8 cellular contexts compared by ENCODE assay signal in the genomic region with DNA sequence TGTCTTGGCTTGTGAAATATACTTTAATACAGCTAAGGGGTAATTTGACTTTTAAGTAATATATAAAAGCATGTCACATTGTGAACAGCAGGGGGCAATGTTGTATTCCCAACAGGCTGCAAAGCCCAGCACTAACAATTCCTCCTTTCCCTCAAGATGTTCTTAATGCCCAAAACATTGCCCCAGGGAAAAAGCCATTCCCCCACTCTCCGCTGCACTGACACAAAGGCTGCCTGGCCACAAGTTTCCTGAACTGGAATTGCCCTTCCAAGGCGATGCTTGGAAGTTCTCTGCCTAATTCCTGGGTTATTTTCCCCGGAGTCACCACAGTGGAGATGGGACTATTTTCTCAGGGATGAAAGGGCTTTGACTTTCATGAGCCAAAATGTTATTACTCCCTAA. TPM values are rescaled to one million over a fixed set of nuclear protein-coding genes. Genes with fewer than 3 reads are reported as not detected.
DNase-seq lines count a peak whose midpoint lies in the region; ATAC-seq and TF ChIP-seq lines count a peak whose summit lies in the region.

No MANE protein-coding gene starts in this region.

- H3K9me3 ChIP-seq in adrenal gland (replicated peaks in 1 of 3) = no peaks in the 10 kb centered on the region
- no peaks in the 10 kb centered on the region for H3K9me3 ChIP-seq in left ventricle myocardium inferior (replicated peaks)

- no peak for TF ChIP-seq POLR2A in adrenal gland (IDR thresholded peaks at IDR 0.05)

- H3K27ac Mint-ChIP-seq in HFFc6 = peak overlapping the region; percentile 20; the same call in 1 of the 2 replicates

- intact Hi-C loops in adrenal gland (cut with DNase I) (loop anchor here in 1 of 2 donors (2.0 to 5.0 kb wide), 2 partner anchors 285 to 386 kb away; a partner anchor contains a TSS), left ventricle myocardium inferior (cut with micrococcal nuclease) (loop anchor here (5.0 to 10.0 kb wide), 2 partner anchors 286 to 383 kb away; a partner anchor contains a TSS)

- H3K27ac ChIP-seq in adrenal gland (no peak overlapping the region), left ventricle myocardium inferior (replicated peaks) (no peak overlapping the region)

- 26 to 49% (median 48%) methylated on average over 3 of the region's 3 CpGs for WGBS in adrenal gland, 4 donors

- H3K36me3 Mint-ChIP-seq in HFFc6 (ENCODE audit: low read depth) = no peaks in the 10 kb centered on the region; the same call in none of the 2 replicates

- H3K27me3 ChIP-seq in adrenal gland = no peaks in the 10 kb centered on the region
- no peaks in the 10 kb centered on the region for H3K27me3 ChIP-seq in left ventricle myocardium inferior (ENCODE audit: low read depth)

- peak; percentile 26 for DNase-seq in DMS153 (lab: John Stamatoyannopoulos, UW)
- peak; percentile 93 for DNase-seq in HFFc6
- peak; percentile 85 for DNase-seq in NCI-H69 (lab: John Stamatoyannopoulos, UW)
- peak in 5 of 7 donors; percentile 44 to 74 (median 58) for DNase-seq in adrenal gland
- DNase-seq in left ventricle myocardium inferior = no peak
- DNase-seq in retina = peak; percentile 74
- no peak for DNase-seq in T-helper 9 cell

- no peaks in the 10 kb centered on the region for H3K9me3 Mint-ChIP-seq in HFFc6

- H3K4me1 ChIP-seq in adrenal gland (replicated peaks in 1 of 2) = no peaks in the 10 kb centered on the region
- peaks cover 28% of the 10 kb centered on the region for H3K4me1 ChIP-seq in left ventricle myocardium inferior

- peaks cover 31% of the 10 kb centered on the region for H3K4me1 Mint-ChIP-seq in HFFc6 (ENCODE audit: low read depth)

- TF ChIP-seq CTCF in HFFc6 (IDR thresholded peaks at IDR 0.05) (peak; percentile 94), adrenal gland (IDR thresholded peaks at IDR 0.05) (peak; percentile 74 to 88 (median 85)), left ventricle myocardium inferior (IDR thresholded peaks at IDR 0.05; ENCODE audit: borderline replicate concordance) (peak; percentile 84)

- H3K4me3 ChIP-seq in adrenal gland = no peak overlapping the region
- no peak overlapping the region for H3K4me3 ChIP-seq in left ventricle myocardium inferior

- ATAC-seq in HG03097 (IDR thresholded peaks at IDR 0.05; ENCODE audit: low FRiP score, unreplicated experiment) = no peak

- H3K36me3 ChIP-seq in adrenal gland (replicated peaks in 1 of 2) (peaks cover 0 to 4% of the 10 kb centered on the region in 2 donors), left ventricle myocardium inferior (peaks cover 47% of the 10 kb centered on the region)

- H3K27me3 Mint-ChIP-seq in HFFc6 (ENCODE audit: insufficient read depth) = peaks cover 3% of the 10 kb centered on the region

- peak overlapping the region; percentile 16; the same call in 1 of the 2 replicates for H3K4me3 Mint-ChIP-seq in HFFc6

RNA-seq across cellular contexts. Expression of a gene that starts 27.2 kb away (rescaled TPM):
- 10 to 100 TPM; 19.4 to 23.2 (median 21.2) TPM for total RNA-seq in HFFc6 (2021; fragmentation: NEBNext Ultra II Directional; extraction: Animal tissue kit (Norgen Biotek cat#: 25700))
- total RNA-seq in adrenal gland = 10 to 100 TPM; 22.5 to 37.2 (median 29.0) TPM
- polyA plus RNA-seq in adrenal gland = 10 to 100 TPM; 14.0 to 24.7 (median 21.6) TPM
- 24.6 TPM for total RNA-seq in left ventricle myocardium inferior

RNA-seq across cellular contexts. Expression of a gene that starts 29.3 kb away (rescaled TPM):
- 10 to 100 TPM; 39.3 to 49.2 (median 44.3) TPM for total RNA-seq in HFFc6 (2021; fragmentation: NEBNext Ultra II Directional; extraction: Animal tissue kit (Norgen Biotek cat#: 25700))
- total RNA-seq in adrenal gland (100 to 1,000 TPM in 5 of 8 donors, 10 to 100 TPM in 3; 91.9 to 303 (median 136) TPM), left ventricle myocardium inferior (110 TPM)
- polyA plus RNA-seq in adrenal gland = 10 to 100 TPM; 52.6 to 56.6 (median 54.3) TPM

Comparison
In these comparisons a context has a peak if more than half of its experiments do, and no peak if none do; other contexts are left out.
1. DNase-seq: peak in DMS153 (single experiment), HFFc6 (single experiment), NCI-H69 (single experiment), adrenal gland (5 of 7) and retina (single experiment); none in left ventricle myocardium inferior (single experiment) and T-helper 9 cell (single experiment).
2. Peak in every context shown above with its lines, with median percentiles within 50 percentile points of each other: CTCF ChIP-seq.